Comparison of ENCODE assay signal across 9 cellular contexts in genomic region chr6:43773050-43773956, GRCh38. TPM values are rescaled to one million over a fixed set of nuclear protein-coding genes. Genes with fewer than 3 reads are reported as not detected.
A peak's percentile ranks its signal among the peaks of the same experiment; 100 is the strongest.
DNase-seq lines count a peak whose midpoint lies in the region; ATAC-seq, FAIRE-seq and TF ChIP-seq lines count a peak whose summit lies in the region.
"Had no signal": no experiment of that assay in that cellular context is flagged by ENCODE, and none has a peak within 500 bp of the region (broad histone marks: within the 10 kb centered on the region; RNA-seq: fewer than 3 reads in every experiment).

No MANE protein-coding gene starts in this region.

- peak; percentile 84 for TF ChIP-seq CTCF in RWPE2 (IDR thresholded peaks at IDR 0.05; ENCODE audit: poor library complexity, severe bottlenecking)

- H3K4me3 ChIP-seq in RWPE2 (ENCODE audit: severe bottlenecking) (peak overlapping the region; percentile 81), right cardiac atrium (ENCODE audit: low read length) (peak overlapping the region; percentile 64), skeletal muscle satellite cell (ENCODE audit: low read length) (peak overlapping the region; percentile 93)

- ATAC-seq in RWPE2 (ENCODE audit: low read depth) (peak; percentile 31; the same call in 2 of the 3 replicates), right cardiac atrium (no peak)

- peak overlapping the region; percentile 97 for H3K4me2 ChIP-seq in skeletal muscle satellite cell (ENCODE audit: low read length)

- H3K27me3 ChIP-seq in RWPE2 (ENCODE audit: insufficient read depth, poor library complexity, severe bottlenecking) (no peaks in the 10 kb centered on the region), right cardiac atrium (ENCODE audit: control insufficient read depth, insufficient read depth) (no peaks in the 10 kb centered on the region), skeletal muscle satellite cell (ENCODE audit: control insufficient read depth, insufficient read depth, low read length) (no peaks in the 10 kb centered on the region)

- H3K27ac ChIP-seq in RWPE2 (ENCODE audit: poor library complexity, severe bottlenecking) (peak overlapping the region; percentile 83), right cardiac atrium (ENCODE audit: low read length) (peak overlapping the region; percentile 95)

- H3K36me3 ChIP-seq in ES-I3 (ENCODE audit: insufficient read depth, low read length) (peaks cover 3% of the 10 kb centered on the region), RWPE2 (ENCODE audit: low read depth) (peaks cover 74% of the 10 kb centered on the region), skeletal muscle satellite cell (ENCODE audit: insufficient read depth, low read length) (peaks cover 24% of the 10 kb centered on the region)

- 43% methylated on average over 12 of the region's 12 CpGs for WGBS in right cardiac atrium

- H3K9me3 ChIP-seq in ES-I3 (ENCODE audit: control insufficient read depth, insufficient read depth, low read length) (no peaks in the 10 kb centered on the region), RWPE2 (ENCODE audit: severe bottlenecking) (no peaks in the 10 kb centered on the region), right cardiac atrium (ENCODE audit: control insufficient read depth, low read length) (no peaks in the 10 kb centered on the region), skeletal muscle satellite cell (replicated peaks; ENCODE audit: low read length) (no peaks in the 10 kb centered on the region)

- intact Hi-C loops in right cardiac atrium (cut with DNase I) = loop anchor here (5.0 kb wide), 4 partner anchors 64 to 234 kb away; no protein-coding TSS in a partner anchor

- DNase-seq in HTR-8/SVneo (ENCODE audit: insufficient read length, low spot score) (peak; percentile 79), RWPE2 (ENCODE audit: low spot score) (no peak), right cardiac atrium (peak; percentile 59 to 80 (median 75)), kidney glomerular epithelial cell (lab: John Stamatoyannopoulos, UW) (no peak), OCI-M2 (lab: John Stamatoyannopoulos, UW; ENCODE audit: unreplicated experiment) (no peak)
- DNase-seq in activated naive CD8-positive, alpha-beta T cell treated with anti-CD3 and anti-CD28 coated beads, Interleukin-2, amount 50 U/mL, for 16 hours (ENCODE audit: low read depth, low spot score) = peak; percentile 17

- H3K4me1 ChIP-seq in ES-I3 (ENCODE audit: insufficient read depth, low read length) (peaks cover 13% of the 10 kb centered on the region), RWPE2 (ENCODE audit: insufficient read depth, poor library complexity, severe bottlenecking) (peaks cover 7% of the 10 kb centered on the region), right cardiac atrium (ENCODE audit: control insufficient read depth, insufficient read depth, low read length) (peaks cover 13% of the 10 kb centered on the region), skeletal muscle satellite cell (ENCODE audit: control insufficient read depth, insufficient read depth, low read length) (peaks cover 44% of the 10 kb centered on the region)

- peak; percentile 4 for FAIRE-seq in HTR-8/SVneo (lab: Jason Lieb, UNC)
- FAIRE-seq: islet of Langerhans had no signal

- H3K9ac ChIP-seq in ES-I3 (ENCODE audit: low read depth, low read length) (peak overlapping the region; percentile 94), skeletal muscle satellite cell (ENCODE audit: low read depth, low read length) (peak overlapping the region; percentile 87)

RNA-seq across cellular contexts. Expression of gene VEGFA, which starts 3.3 kb away (rescaled TPM):
- 100 to 1,000 TPM; 163 to 296 (median 219) TPM for total RNA-seq in right cardiac atrium
- polyA plus RNA-seq in right cardiac atrium = 246 TPM
- 135 and 169 TPM in 2 replicates for total RNA-seq in skeletal muscle satellite cell (2012; rRNA removed)

Comparison
In these comparisons a context has a peak if more than half of its experiments do, and no peak if none do; other contexts are left out.
1. DNase-seq: peak in HTR-8/SVneo (single experiment), activated naive CD8-positive, alpha-beta T cell treated with anti-CD3 and anti-CD28 coated beads, Interleukin-2, amount 50 U/mL, for 16 hours (single experiment) and right cardiac atrium (3 of 3); none in RWPE2 (single experiment), kidney glomerular epithelial cell (single experiment) and OCI-M2 (single experiment).
2. Peak in every context shown above with its lines, with median percentiles within 50 percentile points of each other: H3K4me3 ChIP-seq.